ENCODE assay signal across 9 cellular contexts in genomic region chr20:46683939-46684750, GRCh38. TPM values are rescaled to one million over a fixed set of nuclear protein-coding genes. Genes with fewer than 3 reads are reported as not detected.
DNase-seq lines count a peak whose midpoint lies in the region; ATAC-seq and TF ChIP-seq lines count a peak whose summit lies in the region.
"Had no signal": no experiment of that assay in that cellular context is flagged by ENCODE, and none has a peak within 500 bp of the region (broad histone marks: within the 10 kb centered on the region; RNA-seq: fewer than 3 reads in every experiment).

No MANE protein-coding gene starts in this region.

- peak; percentile 71 for ATAC-seq in lung (ENCODE audit: insufficient read depth, low FRiP score)
- no peak for ATAC-seq in GM21717 (IDR thresholded peaks at IDR 0.05; ENCODE audit: unreplicated experiment)
- ATAC-seq in HG02623 (IDR thresholded peaks at IDR 0.05; ENCODE audit: unreplicated experiment) = no peak

- DNase-seq in NCI-H2029 treated with DMSO at 0.1 percent for 48 hours (lab: John Stamatoyannopoulos, UW) (peak; percentile 86), lung (ENCODE audit: low spot score) (peak; percentile 54), GM13976 (ENCODE audit: low spot score) (no peak), GM19238 (ENCODE audit: insufficient read length, low spot score) (no peak)

- peak overlapping the region; percentile 76 for H3K4me3 ChIP-seq in ACC112 (ENCODE audit: low read depth, low read length)
- peak overlapping the region; percentile 5 for H3K4me3 ChIP-seq in ectodermal cell (ENCODE audit: insufficient read depth, low read depth, low read length)
- no peak overlapping the region for H3K4me3 ChIP-seq in lung

- H3K27me3 ChIP-seq in ACC112 (ENCODE audit: insufficient read depth, low read length) = no peaks in the 10 kb centered on the region
- H3K27me3 ChIP-seq in ectodermal cell (ENCODE audit: control insufficient read depth, insufficient read depth, low read length, poor library complexity, severe bottlenecking) = no peaks in the 10 kb centered on the region
- H3K27me3 ChIP-seq in lung (ENCODE audit: control insufficient read depth, insufficient read depth) = no peaks in the 10 kb centered on the region

- in situ Hi-C loops in GM13976 (cut with MboI; ENCODE audit: low sequenced_read_pairs, unreplicated experiment) = loop anchor here (5.0 to 25.0 kb wide), 2 partner anchors 162 to 547 kb away; no protein-coding TSS in a partner anchor

- peaks cover 40% of the 10 kb centered on the region for H3K79me2 ChIP-seq in ACC112 (ENCODE audit: control insufficient read depth, insufficient read depth, low read length, unreplicated experiment)

- H3K4me1 ChIP-seq in ACC112 (ENCODE audit: control insufficient read depth, insufficient read depth, low read length, unreplicated experiment) (peaks cover 14% of the 10 kb centered on the region), ectodermal cell (ENCODE audit: control insufficient read depth, insufficient read depth, low read length) (peaks cover 28% of the 10 kb centered on the region), lung (ENCODE audit: control insufficient read depth in 2 of 2, insufficient read depth in 2 of 2, low read length in 2 of 2) (peaks cover 6 to 8% of the 10 kb centered on the region in 2 donors)

- H3K9me3 ChIP-seq in ectodermal cell (ENCODE audit: control insufficient read depth, low read length) (no peaks in the 10 kb centered on the region), lung (ENCODE audit: control insufficient read depth in 2 of 2, insufficient read depth in 1 of 2, low read length in 1 of 2) (no peaks in the 10 kb centered on the region)

- TF ChIP-seq CTCF in lung (IDR thresholded peaks at IDR 0.05; ENCODE audit: control extremely low read depth, extremely low read depth) (no peak), GM13976 (IDR thresholded peaks at IDR 0.05; ENCODE audit: borderline replicate concordance, control extremely low read depth, extremely low read depth, insufficient read depth, missing control alignments) (no peak)

- WGBS in ectodermal cell, 2 experiments = 45 to 50% methylated on average over 23 of the region's 23 CpGs
- WGBS in lung, 2 donors = 48 to 66% methylated on average over 23 of the region's 23 CpGs

- peak overlapping the region; percentile 8 for H2AFZ ChIP-seq in ACC112 (ENCODE audit: low read length, unreplicated experiment)

- peak overlapping the region; percentile 80 for H3K27ac ChIP-seq in ACC112 (ENCODE audit: low read depth, low read length)
- no peak overlapping the region for H3K27ac ChIP-seq in ectodermal cell (ENCODE audit: insufficient read depth, low read depth, low read length, poor library complexity, severe bottlenecking)
- H3K27ac ChIP-seq in lung (ENCODE audit: low read depth in 1 of 2, low read length in 1 of 2) = no peak overlapping the region

- peaks cover 17% of the 10 kb centered on the region for H3K36me3 ChIP-seq in ACC112 (ENCODE audit: insufficient read depth, low read length)
- peaks cover 10% of the 10 kb centered on the region for H3K36me3 ChIP-seq in ectodermal cell (ENCODE audit: control insufficient read depth, insufficient read depth, low read length)
- peaks cover 3 to 7% of the 10 kb centered on the region in 2 donors for H3K36me3 ChIP-seq in lung (ENCODE audit: control insufficient read depth in 2 of 2, insufficient read depth in 2 of 2, low read length in 2 of 2)

RNA-seq across cellular contexts. Expression of gene TP53RK, which starts 5.1 kb away (rescaled TPM):
- polyA plus RNA-seq in ectodermal cell (2013, experiment 1 of 4) = 21.2 TPM
- polyA plus RNA-seq in ectodermal cell (2013, experiment 2 of 4) = 20.2 TPM
- 12.4 TPM for polyA plus RNA-seq in ectodermal cell (2013, experiment 3 of 4)
- 16.1 TPM for polyA plus RNA-seq in ectodermal cell (2013, experiment 4 of 4)
- 10 to 100 TPM; 11.6 to 15.7 TPM for total RNA-seq in lung
- 10 to 100 TPM; 12.5 TPM for polyA plus RNA-seq in lung

RNA-seq across cellular contexts. Expression of gene SLC2A10, which starts 25.3 kb away (rescaled TPM):
- 11.4 TPM for polyA plus RNA-seq in ectodermal cell (2013, experiment 1 of 4)
- polyA plus RNA-seq in ectodermal cell (2013, experiment 2 of 4) = 11.1 TPM
- polyA plus RNA-seq in ectodermal cell (2013, experiment 3 of 4) = 9.4 TPM
- 9.7 TPM for polyA plus RNA-seq in ectodermal cell (2013, experiment 4 of 4)
- total RNA-seq in lung = 10 to 100 TPM; 16.1 to 20.6 TPM
- polyA plus RNA-seq in lung = 1 to 10 TPM; 7.4 to 8.0 TPM
- total RNA-seq: T-helper 1 cell treated with Interleukin-12 subunit alpha and Interleukin-12 subunit beta and Interleukin-4 antibody, amounts not matched to agents 30 ng/mL and 1 ng/mL, for 36 hours had no signal

RNA-seq across cellular contexts. Expression of gene SLC13A3, which starts 32.9 kb away (rescaled TPM):
- polyA plus RNA-seq in ectodermal cell (2013, experiment 1 of 4) = 9.9 TPM
- polyA plus RNA-seq in ectodermal cell (2013, experiment 2 of 4) = 11.6 TPM
- 6.1 TPM for polyA plus RNA-seq in ectodermal cell (2013, experiment 3 of 4)
- polyA plus RNA-seq in ectodermal cell (2013, experiment 4 of 4) = 5.7 TPM
- 1 to 10 TPM; 2.1 to 2.4 TPM for total RNA-seq in lung
- 1 to 10 TPM; 1.1 to 1.9 TPM for polyA plus RNA-seq in lung

Comparison
In these comparisons a context has a peak if more than half of its experiments do, and no peak if none do; other contexts are left out.
1. DNase-seq: peak in NCI-H2029 treated with DMSO at 0.1 percent for 48 hours (single experiment) and lung (single experiment); none in GM13976 (single experiment) and GM19238 (single experiment).